In the genomic region with DNA sequence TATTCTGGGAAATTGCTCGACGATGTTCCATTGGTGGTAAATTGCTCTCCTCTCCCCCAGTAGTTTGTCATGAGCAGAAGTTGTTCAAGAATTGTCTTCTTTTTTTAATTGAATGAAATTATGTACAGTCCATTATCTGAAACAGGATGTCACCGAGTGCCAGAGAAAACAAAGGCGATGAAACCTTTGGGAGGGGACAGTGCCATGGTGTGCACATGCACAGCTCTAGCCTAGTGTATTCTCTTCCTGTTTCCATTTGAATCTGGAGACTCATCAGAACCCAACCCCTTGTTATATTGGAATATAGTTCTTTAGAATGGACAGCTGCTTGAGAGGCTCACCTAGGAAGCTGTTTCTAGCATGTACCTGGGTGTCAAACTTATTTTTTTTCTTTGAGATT, we compare ENCODE assay signal across 19 cellular contexts. TPM values are rescaled to one million over a fixed set of nuclear protein-coding genes. Genes with fewer than 3 reads are reported as not detected.
DNase-seq lines count a peak whose midpoint lies in the region; ATAC-seq lines count a peak whose summit lies in the region.
"Had no signal": no experiment of that assay in that cellular context is flagged by ENCODE, and none has a peak within 500 bp of the region (broad histone marks: within the 10 kb centered on the region; RNA-seq: fewer than 3 reads in every experiment).

No MANE protein-coding gene starts in this region.

- POLR2A ChIA-PET in naive thymus-derived CD8-positive, alpha-beta T cell (lab: Charles Lee), result interaction anchor here (0.7 to 1.1 kb wide), 5 partner anchors 10 to 141 kb away, joined by 3 read pairs; a partner anchor contains a TSS

- H3K36me3 Mint-ChIP-seq in activated naive CD8-positive, alpha-beta T cell treated with anti-CD3 and anti-CD28 coated beads for 36 hours, result peaks cover 44% of the 10 kb centered on the region
- peaks cover 58% of the 10 kb centered on the region for H3K36me3 Mint-ChIP-seq in activated naive CD8-positive, alpha-beta T cell treated with anti-CD3 and anti-CD28 coated beads, Interleukin-2, amount 50 U/mL, for 24 hours (ENCODE audit: low read depth)
- H3K36me3 Mint-ChIP-seq in naive thymus-derived CD8-positive, alpha-beta T cell, result peaks cover 14 to 80% (median 51%) of the 10 kb centered on the region in 3 donors

- no peak for ATAC-seq in activated naive CD8-positive, alpha-beta T cell treated with anti-CD3 and anti-CD28 coated beads, Interleukin-2, amount 50 U/mL, for 24 hours
- ATAC-seq in left ventricle myocardium superior, result peak; percentile 47
- ATAC-seq in naive thymus-derived CD8-positive, alpha-beta T cell, result no peak
- no peak for ATAC-seq in GM21515 (IDR thresholded peaks at IDR 0.05; ENCODE audit: unreplicated experiment)
- ATAC-seq: GM12878, HepG2 had no signal

- no peak overlapping the region for H3K4me3 Mint-ChIP-seq in activated naive CD8-positive, alpha-beta T cell treated with anti-CD3 and anti-CD28 coated beads for 36 hours
- no peak overlapping the region for H3K4me3 Mint-ChIP-seq in activated naive CD8-positive, alpha-beta T cell treated with anti-CD3 and anti-CD28 coated beads, Interleukin-2, amount 50 U/mL, for 24 hours
- no peak overlapping the region for H3K4me3 Mint-ChIP-seq in naive thymus-derived CD8-positive, alpha-beta T cell
- H3K4me3 Mint-ChIP-seq: CD4-positive, CD25-positive, alpha-beta regulatory T cell; CD8-positive, alpha-beta memory T cell had no signal

- peak overlapping the region; percentile 42 for H3K27ac Mint-ChIP-seq in activated naive CD8-positive, alpha-beta T cell treated with anti-CD3 and anti-CD28 coated beads for 36 hours
- no peak overlapping the region for H3K27ac Mint-ChIP-seq in activated naive CD8-positive, alpha-beta T cell treated with anti-CD3 and anti-CD28 coated beads, Interleukin-2, amount 50 U/mL, for 24 hours
- peak overlapping the region in 6 of 10 donors; percentile 8 to 80 (median 66) for H3K27ac Mint-ChIP-seq in naive thymus-derived CD8-positive, alpha-beta T cell

- intact Hi-C loops in left ventricle myocardium superior (cut with micrococcal nuclease) (no loop called here), cardiac septum (cut with DNase I) (no loop called here)

- no peaks in the 10 kb centered on the region for H3K9me3 Mint-ChIP-seq in activated naive CD8-positive, alpha-beta T cell treated with anti-CD3 and anti-CD28 coated beads for 36 hours
- no peaks in the 10 kb centered on the region for H3K9me3 Mint-ChIP-seq in activated naive CD8-positive, alpha-beta T cell treated with anti-CD3 and anti-CD28 coated beads, Interleukin-2, amount 50 U/mL, for 24 hours
- H3K9me3 Mint-ChIP-seq in naive thymus-derived CD8-positive, alpha-beta T cell, result no peaks in the 10 kb centered on the region
- H3K9me3 Mint-ChIP-seq: CD4-positive, CD25-positive, alpha-beta regulatory T cell; CD8-positive, alpha-beta memory T cell had no signal

- no peak for DNase-seq in activated naive CD8-positive, alpha-beta T cell treated with anti-CD3 and anti-CD28 coated beads for 36 hours
- no peak for DNase-seq in activated naive CD8-positive, alpha-beta T cell treated with anti-CD3 and anti-CD28 coated beads, Interleukin-2, amount 50 U/mL, for 24 hours
- no peak for DNase-seq in left ventricle myocardium superior
- no peak for DNase-seq in cardiac septum (ENCODE audit: low spot score)
- DNase-seq in dermis microvascular lymphatic vessel endothelial cell (ENCODE audit: low read depth in 2 of 2), result peak; percentile 45 to 69
- no peak for DNase-seq in naive thymus-derived CD8-positive, alpha-beta T cell
- DNase-seq: ACHN; BE2C; C1 segment of cervical spinal cord; CD4-positive, CD25-positive, alpha-beta regulatory T cell; CD8-positive, alpha-beta memory T cell; COR-L47; DMS 273 treated with DMSO at 0.1 percent for 48 hours; DMS53; DND-41; EL had no signal

- H3K27me3 Mint-ChIP-seq in activated naive CD8-positive, alpha-beta T cell treated with anti-CD3 and anti-CD28 coated beads for 36 hours, result no peaks in the 10 kb centered on the region
- no peaks in the 10 kb centered on the region for H3K27me3 Mint-ChIP-seq in activated naive CD8-positive, alpha-beta T cell treated with anti-CD3 and anti-CD28 coated beads, Interleukin-2, amount 50 U/mL, for 24 hours
- H3K27me3 Mint-ChIP-seq in naive thymus-derived CD8-positive, alpha-beta T cell, result no peaks in the 10 kb centered on the region
- H3K27me3 Mint-ChIP-seq: CD4-positive, CD25-positive, alpha-beta regulatory T cell; CD8-positive, alpha-beta memory T cell had no signal

- H3K4me1 Mint-ChIP-seq in activated naive CD8-positive, alpha-beta T cell treated with anti-CD3 and anti-CD28 coated beads for 36 hours, result peaks cover 30% of the 10 kb centered on the region
- peaks cover 37% of the 10 kb centered on the region for H3K4me1 Mint-ChIP-seq in activated naive CD8-positive, alpha-beta T cell treated with anti-CD3 and anti-CD28 coated beads, Interleukin-2, amount 50 U/mL, for 24 hours
- peaks cover 17 to 52% (median 41%) of the 10 kb centered on the region in 4 donors for H3K4me1 Mint-ChIP-seq in naive thymus-derived CD8-positive, alpha-beta T cell

RNA-seq across cellular contexts. Expression of a gene that starts 41.7 kb away (rescaled TPM):
- total RNA-seq in activated naive CD8-positive, alpha-beta T cell treated with anti-CD3 and anti-CD28 coated beads for 36 hours, result 10 to 100 TPM; 30.4 to 32.1 TPM
- 12.3 TPM for total RNA-seq in left ventricle myocardium superior
- total RNA-seq in cardiac septum, result 21.8 TPM
- total RNA-seq in dermis microvascular lymphatic vessel endothelial cell, result 11.3 and 14.0 TPM in 2 replicates
- 10 to 100 TPM; 43.6 to 45.3 TPM for total RNA-seq in naive thymus-derived CD8-positive, alpha-beta T cell
- 10 to 100 TPM; 19.2 to 23.6 (median 22.3) TPM for polyA plus RNA-seq in naive thymus-derived CD8-positive, alpha-beta T cell

Comparison
In these comparisons a context has a peak if more than half of its experiments do, and no peak if none do; other contexts are left out.
1. DNase-seq: peak in dermis microvascular lymphatic vessel endothelial cell (2 of 2); none in activated naive CD8-positive, alpha-beta T cell treated with anti-CD3 and anti-CD28 coated beads for 36 hours (single experiment), activated naive CD8-positive, alpha-beta T cell treated with anti-CD3 and anti-CD28 coated beads, Interleukin-2, amount 50 U/mL, for 24 hours (single experiment), left ventricle myocardium superior (single experiment), cardiac septum (single experiment) and naive thymus-derived CD8-positive, alpha-beta T cell (0 of 10).